Comparison of ENCODE assay signal across 13 cellular contexts in the genomic region with DNA sequence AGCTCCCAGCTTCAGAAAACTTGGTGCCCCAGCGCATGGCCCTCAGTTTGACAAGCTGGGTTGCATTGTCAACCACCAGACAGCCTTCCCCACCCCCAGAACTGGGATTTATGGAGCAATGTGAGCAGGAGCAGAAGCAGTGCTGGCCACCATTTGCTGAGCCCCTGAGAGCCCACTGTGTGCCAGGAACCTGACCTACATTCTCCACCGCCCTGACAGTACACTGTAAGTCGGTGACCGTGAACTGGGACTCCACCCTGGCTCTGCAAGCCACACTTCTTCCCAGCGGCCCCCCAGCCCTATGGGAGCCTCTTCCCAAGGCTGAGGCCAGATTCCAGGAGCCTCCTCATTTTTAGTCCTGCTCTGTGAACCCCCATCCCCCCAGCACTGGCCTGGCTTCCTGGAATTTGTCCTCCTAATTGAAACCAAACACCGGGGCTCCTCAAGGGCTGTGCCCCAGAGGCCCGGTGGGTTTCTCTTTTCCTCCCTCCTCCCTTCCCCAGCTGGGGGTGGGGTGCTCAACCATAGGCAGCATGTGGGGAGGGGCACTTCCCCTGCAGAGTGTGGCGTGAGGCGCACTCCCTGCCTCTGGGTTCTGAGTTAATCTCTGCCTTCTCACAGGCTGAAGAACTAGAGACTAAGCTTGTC.
DNase-seq lines count a peak whose midpoint lies in the region; ATAC-seq and TF ChIP-seq lines count a peak whose summit lies in the region.
"Had no signal": no experiment of that assay in that cellular context is flagged by ENCODE, and none has a peak within 500 bp of the region (broad histone marks: within the 10 kb centered on the region; RNA-seq: fewer than 3 reads in every experiment).

No MANE protein-coding gene starts in this region.

- no peak overlapping the region for H3K4me2 ChIP-seq in smooth muscle cell

- H3K9me3 ChIP-seq in SK-N-MC (ENCODE audit: low read depth, low read length) (no peaks in the 10 kb centered on the region), smooth muscle cell (replicated peaks; ENCODE audit: low read depth) (no peaks in the 10 kb centered on the region)

- peaks cover 38% of the 10 kb centered on the region for H3K4me1 Mint-ChIP-seq in activated CD4-positive, alpha-beta T cell treated with anti-CD3 and anti-CD28 coated beads, Interleukin-2, amount 10 ng/mL, durations not matched to agents 24 days and 14 days
- H3K4me1 Mint-ChIP-seq in effector memory CD8-positive, alpha-beta T cell (ENCODE audit: low read depth in 2 of 2) = peaks cover 71 to 73% of the 10 kb centered on the region in 2 donors

- no peaks in the 10 kb centered on the region for H3K36me3 ChIP-seq in SK-N-MC (ENCODE audit: insufficient read depth, low read length)
- H3K36me3 ChIP-seq in smooth muscle cell (ENCODE audit: low read depth) = no peaks in the 10 kb centered on the region

- H3K4me3 ChIP-seq in SK-N-MC (peak overlapping the region; percentile 46; the same call in 1 of the 2 replicates), smooth muscle cell (no peak overlapping the region), lower leg skin (ENCODE audit: low read depth, poor library complexity, severe bottlenecking) (no peak overlapping the region)
- H3K4me3 ChIP-seq: skin epidermis had no signal

- H3K27ac Mint-ChIP-seq in activated CD4-positive, alpha-beta T cell treated with anti-CD3 and anti-CD28 coated beads, Interleukin-2, amount 10 ng/mL, durations not matched to agents 24 days and 14 days = peak overlapping the region; percentile 34
- H3K27ac Mint-ChIP-seq in effector memory CD8-positive, alpha-beta T cell = peak overlapping the region; percentile 94 to 95

- H3K9me3 Mint-ChIP-seq in activated CD4-positive, alpha-beta T cell treated with anti-CD3 and anti-CD28 coated beads, Interleukin-2, amount 10 ng/mL, durations not matched to agents 24 days and 14 days = no peaks in the 10 kb centered on the region
- H3K9me3 Mint-ChIP-seq in effector memory CD8-positive, alpha-beta T cell = no peaks in the 10 kb centered on the region

- intact Hi-C loops in activated CD4-positive, alpha-beta T cell treated with anti-CD3 and anti-CD28 coated beads, Interleukin-2, amount 10 ng/mL, durations not matched to agents 24 days and 14 days (cut with micrococcal nuclease) = no loop called here
- intact Hi-C loops in lower leg skin (cut with DNase I; ENCODE audit: low total_unique reads) = no loop called here

- H4K20me1 ChIP-seq in smooth muscle cell (ENCODE audit: low read depth) = no peaks in the 10 kb centered on the region

- H2AFZ ChIP-seq in smooth muscle cell (ENCODE audit: low read depth) = no peak overlapping the region

- no peaks in the 10 kb centered on the region for H3K27me3 ChIP-seq in smooth muscle cell (ENCODE audit: low read depth)

- peaks cover 32% of the 10 kb centered on the region for H3K4me1 ChIP-seq in smooth muscle cell (ENCODE audit: low read depth)

- TF ChIP-seq CTCF in smooth muscle cell (IDR thresholded peaks at IDR 0.05; ENCODE audit: borderline replicate concordance, insufficient read depth, poor library complexity, severe bottlenecking) (no peak), lower leg skin (IDR thresholded peaks at IDR 0.05) (no peak)

- no peaks in the 10 kb centered on the region for H3K36me3 Mint-ChIP-seq in activated CD4-positive, alpha-beta T cell treated with anti-CD3 and anti-CD28 coated beads, Interleukin-2, amount 10 ng/mL, durations not matched to agents 24 days and 14 days (ENCODE audit: low read depth)
- H3K36me3 Mint-ChIP-seq in effector memory CD8-positive, alpha-beta T cell (ENCODE audit: insufficient read depth) = peaks cover 13% of the 10 kb centered on the region

- peak; percentile 31 for ATAC-seq in effector memory CD8-positive, alpha-beta T cell (replicated peaks)
- ATAC-seq: Panc1 had no signal

- DNase-seq in activated CD4-positive, alpha-beta T cell treated with anti-CD3 and anti-CD28 coated beads, Interleukin-2, amount 10 ng/mL, durations not matched to agents 24 days and 14 days = no peak
- no peak for DNase-seq in activated CD4-positive, alpha-beta T cell treated with anti-CD3 and anti-CD28 coated beads, Interleukin-2, amount 50 U/mL, for 48 hours
- no peak for DNase-seq in SK-N-MC (ENCODE audit: low read depth, low spot score)
- no peak for DNase-seq in effector memory CD8-positive, alpha-beta T cell
- DNase-seq in smooth muscle cell (lab: John Stamatoyannopoulos, UW; ENCODE audit: unreplicated experiment) = no peak
- DNase-seq in lower leg skin (ENCODE audit: low spot score in 2 of 2) = no peak
- no peak for DNase-seq in GM03348 (ENCODE audit: low spot score)
- no peak for DNase-seq in HuH-7.5 (ENCODE audit: low spot score)
- DNase-seq: effector CD8-positive, alpha-beta T cell; hippocampal formation; NCI-H1930 had no signal

- H3K27me3 Mint-ChIP-seq in activated CD4-positive, alpha-beta T cell treated with anti-CD3 and anti-CD28 coated beads, Interleukin-2, amount 10 ng/mL, durations not matched to agents 24 days and 14 days = peaks cover 12% of the 10 kb centered on the region
- no peaks in the 10 kb centered on the region for H3K27me3 Mint-ChIP-seq in effector memory CD8-positive, alpha-beta T cell

- no peaks in the 10 kb centered on the region for H3K79me2 ChIP-seq in smooth muscle cell (ENCODE audit: low read depth)

- no peak for TF ChIP-seq POLR2A in lower leg skin (IDR thresholded peaks at IDR 0.05)

- 43% methylated on average over 9 of the region's 9 CpGs for WGBS in smooth muscle cell (ENCODE audit: low lambda C conversion rate)
- 55 to 56% methylated on average over 9 of the region's 9 CpGs for WGBS in lower leg skin, 2 donors

- H3K27ac ChIP-seq in SK-N-MC (peak overlapping the region; percentile 92), smooth muscle cell (ENCODE audit: low read depth) (peak overlapping the region; percentile 8)

- H3K9ac ChIP-seq in SK-N-MC (ENCODE audit: insufficient read length) = peak overlapping the region; percentile 46
- H3K9ac ChIP-seq in smooth muscle cell (ENCODE audit: low read depth) = no peak overlapping the region

- no peak overlapping the region for H3K4me3 Mint-ChIP-seq in activated CD4-positive, alpha-beta T cell treated with anti-CD3 and anti-CD28 coated beads, Interleukin-2, amount 10 ng/mL, durations not matched to agents 24 days and 14 days
- peak overlapping the region; percentile 66 to 88 for H3K4me3 Mint-ChIP-seq in effector memory CD8-positive, alpha-beta T cell

- H3F3A ChIP-seq in smooth muscle cell (ENCODE audit: low read depth) = no peaks in the 10 kb centered on the region
